8 cellular contexts compared by ENCODE assay signal in genomic region chr6:166989427-166990034, GRCh38. TPM values are rescaled to one million over a fixed set of nuclear protein-coding genes. Genes with fewer than 3 reads are reported as not detected.
A peak's percentile ranks its signal among the peaks of the same experiment; 100 is the strongest.
DNase-seq lines count a peak whose midpoint lies in the region; ATAC-seq, FAIRE-seq and TF ChIP-seq lines count a peak whose summit lies in the region.

No MANE protein-coding gene starts in this region.

- H3K4me1 Mint-ChIP-seq in Caco-2 (ENCODE audit: low read depth, unreplicated experiment) (no peaks in the 10 kb centered on the region), endothelial cell (ENCODE audit: unreplicated experiment) (no peaks in the 10 kb centered on the region)

- no peak overlapping the region for H3K9ac ChIP-seq in IMR-90 (ENCODE audit: low read depth, low read length)

- H3K36me3 Mint-ChIP-seq in Caco-2 (ENCODE audit: insufficient read depth, unreplicated experiment) (peaks cover 12% of the 10 kb centered on the region), endothelial cell (ENCODE audit: low read depth, unreplicated experiment) (no peaks in the 10 kb centered on the region)

- no peak overlapping the region for H3K18ac ChIP-seq in IMR-90 (ENCODE audit: low read depth, low read length)

- peak; percentile 84 for FAIRE-seq in GM19239 (lab: Jason Lieb, UNC)

- H4K8ac ChIP-seq in IMR-90 (ENCODE audit: low read depth in 2 of 2, low read length in 2 of 2): no peak overlapping the region

- no peak overlapping the region for H3K4me3 Mint-ChIP-seq in Caco-2 (ENCODE audit: unreplicated experiment)
- H3K4me3 Mint-ChIP-seq in endothelial cell (ENCODE audit: unreplicated experiment): no peak overlapping the region

- intact Hi-C loops in Caco-2 (cut with micrococcal nuclease; ENCODE audit: unreplicated experiment) (loop anchor here (1.0 to 10.0 kb wide), 4 partner anchors 33 to 605 kb away; partner anchors contain the start of genes MPC1 and RNASET2), IMR-90 (cut with micrococcal nuclease) (loop anchor here (1.0 to 10.0 kb wide), 3 partner anchors 203 to 535 kb away; no protein-coding TSS in a partner anchor)

- dilution Hi-C loops in IMR-90 (cut with HindIII; ENCODE audit: low sequenced_read_pairs, unreplicated experiment): no loop called here

- BruUV-seq in Caco-2 (replicated peaks; lab: Mats Ljungman, UMichigan): no TSS peak
- BruUV-seq in IMR-90 (replicated peaks; lab: Mats Ljungman, UMichigan): no TSS peak

- CTCF ChIA-PET in Caco-2 (lab: Charles Lee) (interaction anchor here (1.0 to 2.8 kb wide), 4 partner anchors 10 to 215 kb away, joined by 3 to 29 read pairs (median 6); partner anchors contain the start of gene CEP43), IMR-90 (lab: Yijun Ruan, JAX) (interaction anchor here (0.5 to 2.5 kb wide), 11 partner anchors 8 to 407 kb away, joined by 3 to 16 read pairs (median 6); partner anchors contain the start of gene CEP43)

- H2AK9ac ChIP-seq in IMR-90 (replicated peaks; ENCODE audit: low read depth, low read length, poor library complexity): no peak overlapping the region

- H3K27me3 Mint-ChIP-seq in Caco-2 (ENCODE audit: insufficient read depth, unreplicated experiment): no peaks in the 10 kb centered on the region
- H3K27me3 Mint-ChIP-seq in endothelial cell (ENCODE audit: unreplicated experiment): peaks cover 2% of the 10 kb centered on the region

- H2AFZ ChIP-seq in IMR-90 (replicated peaks; ENCODE audit: low read length, poor library complexity): no peak overlapping the region

- H3K36me3 ChIP-seq in Caco-2 (ENCODE audit: control insufficient read depth, insufficient read depth, low read length): no peaks in the 10 kb centered on the region; the same call in 1 of the 2 replicates
- H3K36me3 ChIP-seq in IMR-90 (ENCODE audit: control insufficient read depth, insufficient read depth, low read length): no peaks in the 10 kb centered on the region; the same call in 1 of the 2 replicates
- peaks cover 28% of the 10 kb centered on the region for H3K36me3 ChIP-seq in neutrophil

- in situ Hi-C loops in IMR-90 (cut with MboI; ENCODE audit: low sequenced_read_pairs): loop anchor here (5.0 to 25.0 kb wide), 2 partner anchors 202 to 352 kb away; partner anchors contain the start of gene RPS6KA2

- H3K14ac ChIP-seq in IMR-90 (replicated peaks; ENCODE audit: low read depth, low read length): no peak overlapping the region

- H4K5ac ChIP-seq in IMR-90 (ENCODE audit: low read depth, low read length): no peak overlapping the region

- H3K9me1 ChIP-seq in IMR-90 (ENCODE audit: insufficient read depth, low read length): no peaks in the 10 kb centered on the region

- WGBS in IMR-90 (ENCODE audit: extremely low coverage in 2 of 2, insufficient read length in 1 of 2), 2 experiments: 93% methylated on average over 3 of the region's 10 CpGs; no CpG with 5 or more reads in 1 of the 2 experiments

- no peak overlapping the region for H3K4me3 ChIP-seq in Caco-2 (ENCODE audit: low read depth, low read length)
- no peak overlapping the region for H3K4me3 ChIP-seq in IMR-90 (ENCODE audit: insufficient read depth, low read depth, low read length)
- H3K4me3 ChIP-seq in neutrophil (ENCODE audit: low read depth in 1 of 2, low read length in 1 of 2): no peak overlapping the region

- H4K20me1 ChIP-seq in IMR-90 (ENCODE audit: insufficient read depth, low read length): no peaks in the 10 kb centered on the region

- H3K56ac ChIP-seq in IMR-90 (ENCODE audit: extremely low read depth, insufficient read depth, low read length): no peak overlapping the region

- H3K79me1 ChIP-seq in IMR-90 (ENCODE audit: low read depth in 1 of 2, low read length in 2 of 2): peaks cover 24 to 34% of the 10 kb centered on the region in 2 experiments; a peak in 3 of 4 replicates

- DNase-seq in Caco-2 (no peak), GM19239 (ENCODE audit: insufficient read length, low spot score) (no peak), IMR-90 (peak; percentile 49), endothelial cell (ENCODE audit: low spot score) (peak; percentile 30), NCI-H510A (lab: John Stamatoyannopoulos, UW) (no peak), NCI-H146 (lab: John Stamatoyannopoulos, UW) (no peak)
- DNase-seq in activated CD4-positive, alpha-beta T cell treated with anti-CD3 and anti-CD28 coated beads for 1 hour: peak; percentile 40

- H3K9me3 ChIP-seq in Caco-2 (no peaks in the 10 kb centered on the region), IMR-90 (ENCODE audit: control insufficient read depth, insufficient read depth, low read length) (no peaks in the 10 kb centered on the region), neutrophil (no peaks in the 10 kb centered on the region)

- H3K27me3 ChIP-seq in Caco-2 (replicated peaks; ENCODE audit: control insufficient read depth, insufficient read depth, low read length) (no peaks in the 10 kb centered on the region), IMR-90 (ENCODE audit: control insufficient read depth, insufficient read depth, low read length) (no peaks in the 10 kb centered on the region), neutrophil (no peaks in the 10 kb centered on the region)

- no peak overlapping the region for H2BK5ac ChIP-seq in IMR-90 (ENCODE audit: low read depth, low read length, poor library complexity, severe bottlenecking)

- peak; percentile 79 for ATAC-seq in IMR-90 (ENCODE audit: low read depth)

- H3K27ac ChIP-seq in IMR-90 (ENCODE audit: insufficient read depth, low read length) (no peak overlapping the region), neutrophil (peak overlapping the region; percentile 15)

- no peak overlapping the region for H3K27ac Mint-ChIP-seq in Caco-2 (ENCODE audit: unreplicated experiment)
- H3K27ac Mint-ChIP-seq in endothelial cell (ENCODE audit: unreplicated experiment): no peak overlapping the region

- TF ChIP-seq CTCF in Caco-2 (IDR thresholded peaks at IDR 0.05; ENCODE audit: insufficient read depth in 1 of 2, low read depth in 1 of 2, low read length in 1 of 2, severe bottlenecking in 1 of 2, unreplicated experiment in 1 of 2) (peak; percentile 24 to 47), IMR-90 (conservative IDR thresholded peaks at IDR 0.05; ENCODE audit: low read depth, low read length) (peak; percentile 67), endothelial cell (IDR thresholded peaks at IDR 0.05; ENCODE audit: unreplicated experiment) (peak; percentile 42), neutrophil (IDR thresholded peaks at IDR 0.05) (peak; percentile 57)

- H2BK20ac ChIP-seq in IMR-90 (ENCODE audit: low read depth, low read length): no peak overlapping the region

- H3K4me2 ChIP-seq in IMR-90 (ENCODE audit: low read depth, low read length): no peak overlapping the region

- peak; percentile 72 for TF ChIP-seq RAD21 in IMR-90 (IDR thresholded peaks at IDR 0.05; ENCODE audit: low read length)

- no peak overlapping the region for H4K91ac ChIP-seq in IMR-90 (ENCODE audit: insufficient read depth, low read depth, low read length)

- POLR2A ChIA-PET in Caco-2 (lab: Charles Lee) (no interaction called here), IMR-90 (lab: Charles Lee; ENCODE audit: unreplicated experiment) (no interaction called here)

- no peak for TF ChIP-seq POLR2A in IMR-90 (IDR thresholded peaks at IDR 0.05; ENCODE audit: low read depth, low read length)

- no peak overlapping the region for H2BK120ac ChIP-seq in IMR-90 (ENCODE audit: low read depth, low read length)

- H3K9me3 Mint-ChIP-seq in Caco-2 (ENCODE audit: unreplicated experiment) (no peaks in the 10 kb centered on the region), endothelial cell (ENCODE audit: unreplicated experiment) (no peaks in the 10 kb centered on the region)

- H3K4me1 ChIP-seq in Caco-2 (no peaks in the 10 kb centered on the region), IMR-90 (ENCODE audit: control insufficient read depth, insufficient read depth, low read length) (no peaks in the 10 kb centered on the region), neutrophil (ENCODE audit: control insufficient read depth in 1 of 2, insufficient read depth in 1 of 2, low read depth in 1 of 2, low read length in 1 of 2) (peaks cover 3 to 5% of the 10 kb centered on the region in 2 experiments)

- no peak overlapping the region for H2BK15ac ChIP-seq in IMR-90 (ENCODE audit: low read depth, low read length)

- H2AK5ac ChIP-seq in IMR-90 (ENCODE audit: low read depth, low read length): no peak overlapping the region

- no peak overlapping the region for H3K23ac ChIP-seq in IMR-90 (ENCODE audit: low read depth, low read length)

- no peak overlapping the region for H3K4ac ChIP-seq in IMR-90 (ENCODE audit: low read depth, low read length)

TF ChIP-seq in IMR-90, 13 proteins besides CTCF, POLR2A, EP300 and RAD21:
- TF ChIP-seq NFE2L2 (IDR thresholded peaks at IDR 0.05; ENCODE audit: low read depth, low read length) (no peak), SMC3 (IDR thresholded peaks at IDR 0.05; ENCODE audit: low read depth, low read length) (peak; percentile 70)

RNA-seq across cellular contexts. Expression of gene CEP43, which starts 9.7 kb away (rescaled TPM):
- total RNA-seq in Caco-2 (2022): 36.3 and 37.0 TPM in 2 replicates
- total RNA-seq in IMR-90 (2012; rRNA removed): 8.6 and 19.4 TPM in 2 replicates
- polyA plus RNA-seq in IMR-90 (2012; rRNA removed): 8.5 and 10.7 TPM in 2 replicates
- 1.1 and 2.3 TPM in 2 replicates for polyA plus RNA-seq in IMR-90 (2012; cell fraction: cytosol; rRNA removed)
- 3.3 and 16.3 TPM in 2 replicates for polyA plus RNA-seq in IMR-90 (2012; cell fraction: nucleus; rRNA removed; ENCODE audit: low replicate concordance)
- 23.3 TPM for total RNA-seq in endothelial cell (ENCODE audit: unreplicated experiment)

RNA-seq across cellular contexts. Expression of gene RNASET2, which starts 33.2 kb away (rescaled TPM):
- total RNA-seq in Caco-2 (2022): 45.5 and 59.1 TPM in 2 replicates
- total RNA-seq in IMR-90 (2012; rRNA removed): 13.6 and 14.2 TPM in 2 replicates
- 23.6 and 24.9 TPM in 2 replicates for polyA plus RNA-seq in IMR-90 (2012; rRNA removed)
- polyA plus RNA-seq in IMR-90 (2012; cell fraction: cytosol; rRNA removed): 40.7 and 68.7 TPM in 2 replicates
- 19.1 and 27.8 TPM in 2 replicates for polyA plus RNA-seq in IMR-90 (2012; cell fraction: nucleus; rRNA removed; ENCODE audit: low replicate concordance)
- 11.6 TPM for total RNA-seq in endothelial cell (ENCODE audit: unreplicated experiment)

Comparison
In these comparisons a context has a peak if more than half of its experiments do, and no peak if none do; other contexts are left out.
1. DNase-seq: peak in IMR-90 (single experiment), activated CD4-positive, alpha-beta T cell treated with anti-CD3 and anti-CD28 coated beads for 1 hour (single experiment) and endothelial cell (single experiment); none in Caco-2 (0 of 2), GM19239 (single experiment), NCI-H510A (single experiment) and NCI-H146 (single experiment).
2. Peak in every context shown above with its lines, with median percentiles within 50 percentile points of each other: CTCF ChIP-seq.